In genomic region chr1:84166797-84167196, GRCh38 we compare ENCODE assay signal across 13 cellular contexts. TPM values are rescaled to one million over a fixed set of nuclear protein-coding genes. Genes with fewer than 3 reads are reported as not detected.
DNase-seq lines count a peak whose midpoint lies in the region; ATAC-seq and TF ChIP-seq lines count a peak whose summit lies in the region.
"Had no signal": no experiment of that assay in that cellular context is flagged by ENCODE, and none has a peak within 500 bp of the region (broad histone marks: within the 10 kb centered on the region; RNA-seq: fewer than 3 reads in every experiment).

No MANE protein-coding gene starts in this region.

- H3K27me3 Mint-ChIP-seq in effector memory CD8-positive, alpha-beta T cell: no peaks in the 10 kb centered on the region
- no peaks in the 10 kb centered on the region for H3K27me3 Mint-ChIP-seq in neural progenitor cell (ENCODE audit: insufficient read depth, low read depth)
- H3K27me3 Mint-ChIP-seq: type B pancreatic cell had no signal

- H3K4me1 ChIP-seq in MM.1S (ENCODE audit: low read length) (peaks cover 11% of the 10 kb centered on the region), neural progenitor cell (no peaks in the 10 kb centered on the region), left ventricle myocardium inferior (peaks cover 12% of the 10 kb centered on the region)

- H3K36me3 Mint-ChIP-seq in effector memory CD8-positive, alpha-beta T cell (ENCODE audit: insufficient read depth): peaks cover 4% of the 10 kb centered on the region
- H3K36me3 Mint-ChIP-seq in neural progenitor cell: peaks cover 2% of the 10 kb centered on the region
- H3K36me3 Mint-ChIP-seq: type B pancreatic cell had no signal

- H3K36me3 ChIP-seq in MM.1S (replicated peaks; ENCODE audit: insufficient read depth, low read length) (no peaks in the 10 kb centered on the region), neural progenitor cell (no peaks in the 10 kb centered on the region), left ventricle myocardium inferior (no peaks in the 10 kb centered on the region)

- H3F3A ChIP-seq in MM.1S (ENCODE audit: insufficient read depth, low read length): no peaks in the 10 kb centered on the region
- H3F3A ChIP-seq in neural progenitor cell (ENCODE audit: low read depth): no peaks in the 10 kb centered on the region

- no peaks in the 10 kb centered on the region for H3K9me2 ChIP-seq in MM.1S (replicated peaks; ENCODE audit: insufficient read depth, low read length)

- H3K27me3 ChIP-seq in MM.1S (replicated peaks; ENCODE audit: insufficient read depth, low read length) (no peaks in the 10 kb centered on the region), neural progenitor cell (no peaks in the 10 kb centered on the region), left ventricle myocardium inferior (ENCODE audit: low read depth) (no peaks in the 10 kb centered on the region)

- no peak overlapping the region for H2AFZ ChIP-seq in MM.1S (ENCODE audit: low read length)
- no peak overlapping the region for H2AFZ ChIP-seq in neural progenitor cell (replicated peaks)

- H3K27ac Mint-ChIP-seq in effector memory CD8-positive, alpha-beta T cell: peak overlapping the region; percentile 62 to 78
- H3K27ac Mint-ChIP-seq in neural progenitor cell: no peak overlapping the region
- H3K27ac Mint-ChIP-seq: H9, type B pancreatic cell had no signal

- H3K9me3 Mint-ChIP-seq in effector memory CD8-positive, alpha-beta T cell: no peaks in the 10 kb centered on the region
- no peaks in the 10 kb centered on the region for H3K9me3 Mint-ChIP-seq in neural progenitor cell
- H3K9me3 Mint-ChIP-seq: type B pancreatic cell had no signal

- H3K9me3 ChIP-seq in MM.1S (replicated peaks; ENCODE audit: insufficient read depth, low read length) (no peaks in the 10 kb centered on the region), neural progenitor cell (ENCODE audit: low read depth) (no peaks in the 10 kb centered on the region), left ventricle myocardium inferior (replicated peaks) (no peaks in the 10 kb centered on the region)
- H3K9me3 ChIP-seq: mucosa of descending colon had no signal

- peak overlapping the region; percentile 33 to 72 for H3K4me3 Mint-ChIP-seq in effector memory CD8-positive, alpha-beta T cell
- H3K4me3 Mint-ChIP-seq in neural progenitor cell: no peak overlapping the region
- H3K4me3 Mint-ChIP-seq: H9, type B pancreatic cell had no signal

- H3K79me2 ChIP-seq in MM.1S (ENCODE audit: low read length): peaks cover 21% of the 10 kb centered on the region
- no peaks in the 10 kb centered on the region for H3K79me2 ChIP-seq in neural progenitor cell (ENCODE audit: low read depth)

- intact Hi-C loops in left ventricle myocardium inferior (cut with micrococcal nuclease): no loop called here

- no peak overlapping the region for H3K27ac ChIP-seq in MM.1S (ENCODE audit: low read length)
- H3K27ac ChIP-seq in neural progenitor cell: no peak overlapping the region
- no peak overlapping the region for H3K27ac ChIP-seq in left ventricle myocardium inferior (replicated peaks)

- no peak overlapping the region for H3K9ac ChIP-seq in MM.1S (ENCODE audit: low read length)
- no peak overlapping the region for H3K9ac ChIP-seq in neural progenitor cell

- ATAC-seq in GM18858 (IDR thresholded peaks at IDR 0.05; ENCODE audit: unreplicated experiment) (peak; percentile 93), GM21528 (IDR thresholded peaks at IDR 0.05; ENCODE audit: low FRiP score, unreplicated experiment) (peak; percentile 83), HG03354 (IDR thresholded peaks at IDR 0.05; ENCODE audit: poor library complexity, severe bottlenecking, unreplicated experiment) (peak; percentile 99)
- peak; percentile 24 for ATAC-seq in effector memory CD8-positive, alpha-beta T cell (replicated peaks)
- ATAC-seq: mucosa of descending colon had no signal

- TF ChIP-seq CTCF in MM.1S (IDR thresholded peaks at IDR 0.05; ENCODE audit: low read length): no peak
- TF ChIP-seq CTCF in neural progenitor cell (IDR thresholded peaks at IDR 0.05): no peak
- no peak for TF ChIP-seq CTCF in left ventricle myocardium inferior (IDR thresholded peaks at IDR 0.05; ENCODE audit: borderline replicate concordance)

- H3K4me2 ChIP-seq in MM.1S (ENCODE audit: low read depth, low read length): no peak overlapping the region
- no peak overlapping the region for H3K4me2 ChIP-seq in neural progenitor cell

- H4K20me1 ChIP-seq in MM.1S (ENCODE audit: insufficient read depth, low read length): no peaks in the 10 kb centered on the region
- H4K20me1 ChIP-seq in neural progenitor cell (ENCODE audit: low read depth): no peaks in the 10 kb centered on the region

- peaks cover 44 to 74% of the 10 kb centered on the region in 2 donors for H3K4me1 Mint-ChIP-seq in effector memory CD8-positive, alpha-beta T cell (ENCODE audit: low read depth in 2 of 2)
- peaks cover 8% of the 10 kb centered on the region for H3K4me1 Mint-ChIP-seq in neural progenitor cell

- H3K4me3 ChIP-seq in MM.1S (ENCODE audit: low read length): no peak overlapping the region
- no peak overlapping the region for H3K4me3 ChIP-seq in neural progenitor cell
- no peak overlapping the region for H3K4me3 ChIP-seq in left ventricle myocardium inferior
- H3K4me3 ChIP-seq: mucosa of descending colon had no signal

- no peak for DNase-seq in effector memory CD8-positive, alpha-beta T cell
- DNase-seq in MM.1S (no peak), cerebellar nuclear complex (lab: John Stamatoyannopoulos, UW) (no peak), neural progenitor cell (ENCODE audit: low spot score) (no peak), left ventricle myocardium inferior (no peak)
- DNase-seq: DMS79 treated with DMSO at 0.1 percent for 48 hours, H9, mucosa of descending colon, T-helper 9 cell had no signal

RNA-seq across cellular contexts. Expression of gene PRKACB, which starts 22.7 kb away (rescaled TPM):
- total RNA-seq in neural progenitor cell (ENCODE audit: low replicate concordance): 28.9 and 44.1 TPM in 2 replicates
- total RNA-seq in left ventricle myocardium inferior: 34.9 TPM

Comparison
In these comparisons a context has a peak if more than half of its experiments do, and no peak if none do; other contexts are left out.
1. ATAC-seq: peak in every context shown above with its lines; median percentile 99 in HG03354; 93 in GM18858; 83 in GM21528; 24 in effector memory CD8-positive, alpha-beta T cell.